ENCODE assay signal across 12 cellular contexts in the genomic region with DNA sequence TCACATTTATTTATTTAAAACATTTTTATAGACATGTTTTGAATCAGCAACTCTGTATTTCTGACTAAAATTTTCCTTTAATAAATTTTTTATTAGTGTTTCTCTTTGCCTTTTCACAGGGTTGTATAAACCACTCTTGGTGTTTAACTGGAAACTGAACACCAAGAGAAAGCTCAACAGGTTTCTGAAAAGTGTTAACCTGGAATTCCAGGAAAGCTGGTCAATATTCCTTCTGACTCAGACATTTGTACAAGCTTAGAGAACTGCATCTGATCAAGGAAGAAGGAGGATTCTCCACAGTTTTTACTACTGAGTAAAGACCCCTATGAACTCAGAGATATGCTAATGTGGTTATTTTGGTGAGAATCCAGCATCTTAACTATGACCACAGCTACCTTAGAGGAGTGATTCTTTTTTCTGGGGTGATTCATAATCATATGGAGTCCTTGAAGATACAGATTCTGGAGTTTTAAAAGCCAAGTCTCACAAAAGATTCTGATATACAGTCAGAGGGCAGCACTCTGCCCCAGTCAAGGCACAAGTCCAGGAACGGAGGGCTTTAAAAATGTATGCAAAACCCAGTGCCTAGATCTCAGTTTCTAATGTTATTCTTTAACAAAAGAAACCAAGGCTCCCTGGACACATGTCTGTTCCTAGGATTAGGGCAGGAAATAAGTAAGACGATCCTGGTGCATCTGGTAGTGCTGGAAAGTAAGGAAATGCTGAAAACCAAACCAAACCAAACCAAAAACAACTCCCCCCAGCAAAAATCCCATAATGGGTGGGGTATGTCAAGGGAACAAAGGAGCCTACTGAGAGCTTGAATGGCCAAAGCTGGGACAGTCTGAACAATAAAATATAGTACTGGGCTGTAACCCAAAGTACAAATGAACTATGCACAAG.
DNase-seq lines count a peak whose midpoint lies in the region; ATAC-seq, FAIRE-seq and TF ChIP-seq lines count a peak whose summit lies in the region.
"Had no signal": no experiment of that assay in that cellular context is flagged by ENCODE, and none has a peak within 500 bp of the region (broad histone marks: within the 10 kb centered on the region; RNA-seq: fewer than 3 reads in every experiment).

No MANE protein-coding gene starts in this region.

- DNase-seq in ACHN (peak; percentile 39), LHCN-M2 (ENCODE audit: low read depth) (peak; percentile 73), mucosa of descending colon (no peak), HUDEP-2 (lab: John Stamatoyannopoulos, UW; ENCODE audit: unreplicated experiment in 76 of 76) (no peak), SIG-M5 treated with dmso at 0.1 percent for 504 hours (lab: John Stamatoyannopoulos, UW; ENCODE audit: unreplicated experiment) (no peak)
- no peak for DNase-seq in stimulated activated naive CD4-positive, alpha-beta T cell treated with Interleukin-2 at 50 U/mL for 16 hours (lab: John Stamatoyannopoulos, UW)
- DNase-seq: activated B cell treated with CpG ODN at 0.5 μM for 24 hours, adrenal gland, NCI-H1417 treated with DMSO at 0.1 percent for 48 hours, thyroid gland had no signal

- no peaks in the 10 kb centered on the region for H3K4me1 ChIP-seq in mucosa of descending colon (ENCODE audit: low read depth)
- H3K4me1 ChIP-seq: adrenal gland had no signal

- TF ChIP-seq CTCF in mucosa of descending colon (IDR thresholded peaks at IDR 0.05): no peak

- FAIRE-seq in endometrium (lab: Jason Lieb, UNC): peak; percentile 18

- no peaks in the 10 kb centered on the region for H3K9me3 ChIP-seq in mucosa of descending colon
- H3K9me3 ChIP-seq: adrenal gland, thyroid gland had no signal

- intact Hi-C loops in mucosa of descending colon (cut with DNase I, micrococcal nuclease): no loop called here

- H3K4me3 ChIP-seq in mucosa of descending colon: no peak overlapping the region
- H3K4me3 ChIP-seq: adrenal gland, thyroid gland had no signal

- in situ Hi-C loops in ACHN (cut with HindIII; ENCODE audit: low pct_ligation_motif_present, low pct_unique_long_range_greater_than_20kb, low sequenced_read_pairs): no loop called here

- ATAC-seq in mucosa of descending colon (peak; percentile 48), GM18498 (IDR thresholded peaks at IDR 0.05; ENCODE audit: unreplicated experiment) (no peak)

- no peaks in the 10 kb centered on the region for H3K36me3 ChIP-seq in mucosa of descending colon (ENCODE audit: low read depth)
- H3K36me3 ChIP-seq: adrenal gland, thyroid gland had no signal

Comparison
In these comparisons a context has a peak if more than half of its experiments do, and no peak if none do; other contexts are left out.
1. DNase-seq: peak in ACHN (single experiment) and LHCN-M2 (single experiment); none in mucosa of descending colon (0 of 3), HUDEP-2 (0 of 76), stimulated activated naive CD4-positive, alpha-beta T cell treated with Interleukin-2 at 50 U/mL for 16 hours (single experiment) and SIG-M5 treated with dmso at 0.1 percent for 504 hours (single experiment).